In the genomic region with DNA sequence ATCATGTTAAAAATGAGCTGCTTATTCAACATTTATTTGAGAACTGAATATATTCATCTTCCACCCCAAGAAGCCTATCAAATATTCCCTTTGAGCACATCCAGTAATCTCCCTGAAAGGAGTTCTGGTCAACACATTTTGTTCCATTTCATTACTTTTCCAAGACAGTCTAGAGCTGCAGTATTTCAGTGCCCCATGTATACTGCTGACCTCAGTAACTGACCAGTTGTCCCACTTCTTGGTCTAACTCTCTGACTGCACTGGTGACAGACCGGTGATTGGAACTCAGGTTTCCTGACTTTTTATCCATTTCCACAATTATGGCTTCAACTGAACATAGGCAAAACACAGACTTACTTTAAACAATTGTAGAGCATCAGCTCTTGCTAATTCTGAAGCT, we compare ENCODE assay signal across 24 cellular contexts.
A peak's percentile ranks its signal among the peaks of the same experiment; 100 is the strongest.
DNase-seq lines count a peak whose midpoint lies in the region; ATAC-seq, FAIRE-seq and TF ChIP-seq lines count a peak whose summit lies in the region.
"Had no signal": no experiment of that assay in that cellular context is flagged by ENCODE, and none has a peak within 500 bp of the region (broad histone marks: within the 10 kb centered on the region; RNA-seq: fewer than 3 reads in every experiment).

No MANE protein-coding gene starts in this region.

- H3K4me2 ChIP-seq in endothelial cell of umbilical vein (ENCODE audit: insufficient read depth, low read length), result peak overlapping the region; percentile 85
- H3K4me2 ChIP-seq: BLaER1 had no signal

- no peaks in the 10 kb centered on the region for H4K20me1 ChIP-seq in endothelial cell of umbilical vein (replicated peaks; ENCODE audit: control insufficient read depth, extremely low read depth, insufficient read depth, low read length)
- H4K20me1 ChIP-seq: BLaER1 had no signal

- H3K4me1 ChIP-seq in ACC112 (ENCODE audit: control insufficient read depth, insufficient read depth, low read length, unreplicated experiment) (peaks cover 15% of the 10 kb centered on the region), RWPE2 (ENCODE audit: insufficient read depth, poor library complexity, severe bottlenecking) (peaks cover 23% of the 10 kb centered on the region), endothelial cell of umbilical vein (ENCODE audit: control insufficient read depth, extremely low read depth, insufficient read depth, low read length) (peaks cover 30% of the 10 kb centered on the region)
- H3K4me1 ChIP-seq: BE2C, BLaER1, Caco-2 had no signal

- POLR2A ChIA-PET in endothelial cell of umbilical vein (lab: Charles Lee), result no interaction called here

- no peak overlapping the region for H2AFZ ChIP-seq in ACC112 (ENCODE audit: low read length, unreplicated experiment)
- H2AFZ ChIP-seq in endothelial cell of umbilical vein (ENCODE audit: low read depth, low read length), result peak overlapping the region; percentile 54

- H3K36me3 ChIP-seq in ACC112 (ENCODE audit: insufficient read depth, low read length), result no peaks in the 10 kb centered on the region
- H3K36me3 ChIP-seq in RWPE2 (ENCODE audit: low read depth), result no peaks in the 10 kb centered on the region
- no peaks in the 10 kb centered on the region for H3K36me3 ChIP-seq in endothelial cell of umbilical vein (ENCODE audit: control insufficient read depth in 2 of 2, extremely low read depth in 1 of 2, insufficient read depth in 2 of 2, low read length in 2 of 2)
- H3K36me3 ChIP-seq: BE2C, BLaER1 had no signal

- H3K9me3 ChIP-seq in RWPE2 (ENCODE audit: severe bottlenecking), result no peaks in the 10 kb centered on the region
- H3K9me3 ChIP-seq in endothelial cell of umbilical vein (replicated peaks; ENCODE audit: control insufficient read depth, insufficient read depth, low read length), result no peaks in the 10 kb centered on the region
- H3K9me3 ChIP-seq: BE2C, BLaER1, Caco-2 had no signal

- H3K27me3 ChIP-seq in ACC112 (ENCODE audit: insufficient read depth, low read length) (no peaks in the 10 kb centered on the region), RWPE2 (ENCODE audit: insufficient read depth, poor library complexity, severe bottlenecking) (no peaks in the 10 kb centered on the region), endothelial cell of umbilical vein (ENCODE audit: control insufficient read depth in 2 of 2, insufficient read depth in 2 of 2, low read length in 2 of 2) (no peaks in the 10 kb centered on the region)
- H3K27me3 ChIP-seq: BE2C, BLaER1 had no signal

- CTCF ChIA-PET in endothelial cell of umbilical vein (lab: Charles Lee), result interaction anchor here (1.4 to 2.2 kb wide), 6 partner anchors 11 to 146 kb away, joined by 4 to 16 read pairs (median 6); no protein-coding TSS in a partner anchor

- H3K9me1 ChIP-seq in endothelial cell of umbilical vein (replicated peaks; ENCODE audit: control insufficient read depth, extremely low read depth, insufficient read depth, low read length), result no peaks in the 10 kb centered on the region

- no peak for TF ChIP-seq POLR2A in endothelial cell of umbilical vein (IDR thresholded peaks at IDR 0.05; ENCODE audit: low read depth, low read length)

- H3K9ac ChIP-seq in endothelial cell of umbilical vein (replicated peaks; ENCODE audit: extremely low read depth, insufficient read depth, low read length), result peak overlapping the region; percentile 5
- H3K9ac ChIP-seq: BLaER1 had no signal

- dilution Hi-C loops in endothelial cell of umbilical vein (cut with MboI; ENCODE audit: extremely low pct_ligation_motif_present, low sequenced_read_pairs), result no loop called here

- BruUV-seq in endothelial cell of umbilical vein (replicated peaks; lab: Mats Ljungman, UMichigan), result no TSS peak

- FAIRE-seq in endothelial cell of umbilical vein (lab: Jason Lieb, UNC), result no peak
- FAIRE-seq: A204.1, D721Med, G401.6, GM12891, GM19239 had no signal

- ATAC-seq in RWPE2 (ENCODE audit: low read depth) (no peak), HG02678 (IDR thresholded peaks at IDR 0.05; ENCODE audit: unreplicated experiment) (no peak), HG03280 (IDR thresholded peaks at IDR 0.05; ENCODE audit: unreplicated experiment) (no peak), GM21526 (IDR thresholded peaks at IDR 0.05; ENCODE audit: low FRiP score, unreplicated experiment) (no peak)

- peak overlapping the region; percentile 65 for H3K27ac ChIP-seq in ACC112 (ENCODE audit: low read depth, low read length)
- peak overlapping the region; percentile 47 for H3K27ac ChIP-seq in RWPE2 (ENCODE audit: poor library complexity, severe bottlenecking)
- peak overlapping the region; percentile 63 for H3K27ac ChIP-seq in endothelial cell of umbilical vein (ENCODE audit: insufficient read depth, low read depth, low read length)
- H3K27ac ChIP-seq: BLaER1 had no signal

- H3K4me3 ChIP-seq in ACC112 (ENCODE audit: low read depth, low read length), result no peak overlapping the region
- no peak overlapping the region for H3K4me3 ChIP-seq in RWPE2 (ENCODE audit: severe bottlenecking)
- H3K4me3 ChIP-seq in endothelial cell of umbilical vein (replicated peaks in 1 of 3; ENCODE audit: insufficient read depth in 1 of 3, low read depth in 1 of 3, low read length in 3 of 3), result no peak overlapping the region
- H3K4me3 ChIP-seq: BLaER1 had no signal

- TF ChIP-seq CTCF in RWPE2 (IDR thresholded peaks at IDR 0.05; ENCODE audit: poor library complexity, severe bottlenecking) (no peak), endothelial cell of umbilical vein (IDR thresholded peaks at IDR 0.05; ENCODE audit: extremely low read depth in 1 of 2, insufficient read depth in 1 of 2, low read depth in 1 of 2, low read length in 2 of 2) (no peak)

- DNase-seq in RWPE2 (ENCODE audit: low spot score) (no peak), endothelial cell of umbilical vein (ENCODE audit: low read depth, low spot score) (no peak), posterior vena cava (ENCODE audit: low spot score) (no peak)
- DNase-seq: 8988T; ACHN; BE2C; C1 segment of cervical spinal cord; Caco-2; Calu3; CD4-positive, alpha-beta memory T cell; CD4-positive, CD25-positive, alpha-beta regulatory T cell; CD8-positive, alpha-beta memory T cell; DMS79 treated with DMSO at 0.1 percent for 48 hours; GF-D8 had no signal

- no peaks in the 10 kb centered on the region for H3K79me2 ChIP-seq in ACC112 (ENCODE audit: control insufficient read depth, insufficient read depth, low read length, unreplicated experiment)
- H3K79me2 ChIP-seq in endothelial cell of umbilical vein (ENCODE audit: control insufficient read depth, insufficient read depth, low read length), result no peaks in the 10 kb centered on the region

- intact Hi-C loops in endothelial cell of umbilical vein (cut with micrococcal nuclease), result loop anchor here (5.0 to 10.0 kb wide), 3 partner anchors 724 to 1866 kb away; a partner anchor contains a TSS
- intact Hi-C loops in posterior vena cava (cut with DNase I), result no loop called here

TF ChIP-seq in endothelial cell of umbilical vein, 7 proteins besides CTCF, POLR2A, EP300 and RAD21:
- TF ChIP-seq MYC (IDR thresholded peaks at IDR 0.05; ENCODE audit: low read depth, low read length) (no peak), GATA2 (IDR thresholded peaks at IDR 0.05; ENCODE audit: insufficient read depth, insufficient read length, low read depth, low read length) (no peak), EZH2 (IDR thresholded peaks at IDR 0.05; ENCODE audit: borderline replicate concordance, low read depth, low read length, severe bottlenecking) (no peak), POLR2AphosphoS5 (IDR thresholded peaks at IDR 0.05; ENCODE audit: insufficient read depth, low read depth, low read length) (no peak), FOS (IDR thresholded peaks at IDR 0.05; ENCODE audit: borderline replicate concordance, insufficient read depth, low read length) (no peak), JUN (IDR thresholded peaks at IDR 0.05; ENCODE audit: borderline replicate concordance, insufficient read depth, insufficient read length, low read depth) (no peak)
- TF ChIP-seq, protein P1, sequence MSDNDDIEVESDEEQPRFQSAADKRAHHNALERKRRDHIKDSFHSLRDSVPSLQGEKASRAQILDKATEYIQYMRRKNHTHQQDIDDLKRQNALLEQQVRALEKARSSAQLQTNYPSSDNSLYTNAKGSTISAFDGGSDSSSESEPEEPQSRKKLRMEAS (IDR thresholded peaks at IDR 0.05; ENCODE audit: insufficient read depth, insufficient read length), result no peak
